ENCODE assay signal across 2 cellular contexts in the genomic region with DNA sequence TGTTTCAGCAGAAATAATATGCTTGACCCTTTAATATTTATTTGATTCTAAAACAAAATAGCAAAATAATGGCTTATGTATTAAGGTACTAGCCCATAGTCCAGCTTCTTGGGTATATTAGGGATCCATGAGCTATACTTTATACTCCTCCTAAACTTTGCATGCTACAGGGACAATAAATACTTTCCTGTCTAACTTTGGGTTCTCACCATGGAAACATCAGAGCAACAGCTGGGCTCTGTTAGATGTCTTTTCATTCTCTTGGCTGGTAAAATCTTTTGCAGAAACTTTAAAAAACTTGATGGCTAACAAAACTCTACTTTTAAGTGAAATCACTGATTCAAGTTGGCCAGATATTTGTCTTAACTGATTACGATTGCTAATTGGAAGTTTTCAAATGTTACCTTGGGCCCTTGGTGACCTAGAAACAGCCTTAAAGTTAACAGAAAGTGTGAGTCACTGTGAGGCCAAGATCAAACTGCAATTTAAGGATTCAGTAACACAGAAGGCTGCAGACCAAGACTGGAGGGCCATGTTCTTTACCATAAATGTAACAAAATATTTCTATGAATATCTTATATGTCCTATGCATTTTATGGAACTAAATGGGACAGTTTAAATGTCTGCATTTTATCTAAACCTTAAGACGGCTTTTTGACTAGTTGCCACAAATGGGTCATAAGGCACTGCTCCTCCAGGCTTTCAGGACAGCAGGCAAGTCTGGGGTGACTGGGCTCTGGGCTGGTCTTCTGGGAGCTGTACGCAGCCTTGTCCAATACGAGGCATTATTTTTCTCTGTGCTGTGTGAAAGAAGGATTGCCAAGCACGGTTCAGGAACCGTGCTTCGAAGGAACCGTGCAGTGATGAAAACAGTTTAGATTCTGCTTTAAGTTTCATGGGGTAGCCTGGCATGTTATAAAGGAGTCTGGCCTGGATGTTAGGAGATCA.
TF ChIP-seq lines count a peak whose summit lies in the region.

No MANE protein-coding gene starts in this region.

TF ChIP-seq in SK-N-SH treated with all-trans-retinoic acid at 6 μM for 48 hours, 23 proteins besides CTCF, POLR2A, EP300 and RAD21:
- TF ChIP-seq CSRNP3 (CRISPR knock-in tag; IDR thresholded peaks at IDR 0.05): no peak
- TF ChIP-seq PATZ1 (CRISPR knock-in tag; IDR thresholded peaks at IDR 0.05; ENCODE audit: borderline replicate concordance): no peak
- TF ChIP-seq TOX (CRISPR knock-in tag; IDR thresholded peaks at IDR 0.05; ENCODE audit: borderline replicate concordance): no peak
- TF ChIP-seq ESRRG (CRISPR knock-in tag; IDR thresholded peaks at IDR 0.05): no peak
- no peak for TF ChIP-seq ISL1 (CRISPR knock-in tag; IDR thresholded peaks at IDR 0.05)
- no peak for TF ChIP-seq TSHZ2 (CRISPR knock-in tag; IDR thresholded peaks at IDR 0.05)

TF ChIP-seq in SK-N-SH, 30 proteins besides CTCF, POLR2A, EP300 and RAD21 (continued from another document):
- TF ChIP-seq IRF3 (IDR thresholded peaks at IDR 0.05; ENCODE audit: low read depth, low read length): no peak
- no peak for TF ChIP-seq YY1 (IDR thresholded peaks at IDR 0.05; ENCODE audit: low read depth)
- no peak for TF ChIP-seq MEF2A (IDR thresholded peaks at IDR 0.05; ENCODE audit: borderline replicate concordance, low read depth)
- no peak for TF ChIP-seq MXI1 (IDR thresholded peaks at IDR 0.05; ENCODE audit: low read depth, low read length)
- no peak for TF ChIP-seq FOSL2 (IDR thresholded peaks at IDR 0.05; ENCODE audit: borderline replicate concordance, low read depth)
- TF ChIP-seq USF2 (IDR thresholded peaks at IDR 0.05; ENCODE audit: borderline replicate concordance, low read depth, low read length): no peak
